ENCODE assay signal across 8 cellular contexts in the genomic region with DNA sequence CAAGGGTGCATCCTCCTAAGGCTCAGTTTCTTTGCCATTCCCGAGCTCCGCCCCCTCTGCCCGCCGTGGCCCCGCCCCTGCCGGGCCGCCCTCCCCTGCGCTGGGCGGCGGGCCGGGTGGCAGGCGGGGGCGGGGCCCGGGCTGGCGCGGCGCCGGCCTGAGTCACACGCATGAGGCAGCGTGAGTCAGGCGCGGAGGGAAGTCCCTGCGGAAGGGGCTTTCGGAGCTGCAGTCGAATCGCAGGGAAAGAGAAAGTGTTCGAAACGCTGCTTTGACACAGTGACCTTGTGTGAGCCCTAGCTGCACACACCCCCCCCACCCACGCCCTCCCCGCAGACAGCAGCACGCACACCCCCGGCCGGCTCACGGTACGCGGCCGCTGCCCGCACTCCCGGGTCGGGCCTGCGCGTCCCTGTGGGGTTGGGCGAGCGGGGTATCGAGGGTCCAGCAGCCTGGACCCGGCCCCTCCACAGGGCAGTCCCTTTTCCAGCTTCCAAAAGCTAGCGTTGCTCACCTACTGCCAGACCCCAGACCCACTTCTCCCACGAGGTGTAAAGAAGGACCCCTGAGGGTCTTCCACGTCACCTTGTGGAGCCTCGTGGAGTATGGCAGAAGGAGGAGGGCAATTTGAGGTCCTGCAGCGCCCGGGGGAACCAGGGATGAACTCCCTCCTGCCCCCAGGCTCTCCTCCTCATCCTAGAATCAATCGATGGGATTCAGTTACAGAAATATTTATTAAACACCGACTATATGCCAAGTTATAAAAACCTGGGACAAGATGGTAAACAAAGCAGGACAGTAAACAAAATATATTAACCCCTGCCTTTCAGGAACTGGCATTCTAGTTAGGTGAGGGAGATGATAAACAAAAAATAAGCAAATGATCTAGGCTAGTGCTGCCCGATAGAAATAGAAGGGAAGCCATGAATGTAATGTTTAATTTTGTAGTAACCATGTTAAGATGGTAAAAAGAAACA. TPM values are rescaled to one million over a fixed set of nuclear protein-coding genes. Genes with fewer than 3 reads are reported as not detected.
DNase-seq lines count a peak whose midpoint lies in the region; ATAC-seq and TF ChIP-seq lines count a peak whose summit lies in the region.

No MANE protein-coding gene starts in this region.

- TF ChIP-seq CTCF in vagina (IDR thresholded peaks at IDR 0.05), result no peak

- H3K27ac ChIP-seq in right cardiac atrium (ENCODE audit: low read length) (peak overlapping the region; percentile 90), vagina (peak overlapping the region; percentile 100)

- 2% methylated on average over 55 of the region's 55 CpGs for WGBS in right cardiac atrium

- H3K4me1 ChIP-seq in right cardiac atrium (ENCODE audit: control insufficient read depth, insufficient read depth, low read length) (no peaks in the 10 kb centered on the region), vagina (peaks cover 29% of the 10 kb centered on the region)

- H3K27me3 ChIP-seq in right cardiac atrium (ENCODE audit: control insufficient read depth, insufficient read depth), result no peaks in the 10 kb centered on the region
- H3K27me3 ChIP-seq in vagina, result no peaks in the 10 kb centered on the region

- H3K9me3 ChIP-seq in right cardiac atrium (ENCODE audit: control insufficient read depth, low read length), result no peaks in the 10 kb centered on the region
- no peaks in the 10 kb centered on the region for H3K9me3 ChIP-seq in vagina

- H3K4me3 ChIP-seq in right cardiac atrium (ENCODE audit: low read length) (peak overlapping the region; percentile 66), vagina (peak overlapping the region; percentile 75 to 90)

- DNase-seq in NCI-H1436 treated with DMSO at 0.1 percent for 48 hours (lab: John Stamatoyannopoulos, UW), result peak; percentile 40
- DNase-seq in T-helper 2 cell, result peak; percentile 90 to 97 (median 92)
- peak; percentile 24 to 95 (median 85) for DNase-seq in anterior cingulate cortex (lab: John Stamatoyannopoulos, UW)
- peak; percentile 91 to 97 (median 97) for DNase-seq in right cardiac atrium
- peak; percentile 89 for DNase-seq in putamen (ENCODE audit: low spot score)
- DNase-seq in vagina (ENCODE audit: extremely low spot score in 2 of 2), result peak in 1 of 2 donors; percentile 96

- intact Hi-C loops in right cardiac atrium (cut with DNase I), result no loop called here
- intact Hi-C loops in vagina (cut with DNase I), result no loop called here

- ATAC-seq in HG02852 (IDR thresholded peaks at IDR 0.05; ENCODE audit: unreplicated experiment), result peak; percentile 76
- ATAC-seq in right cardiac atrium, result peak; percentile 98

- no peaks in the 10 kb centered on the region for H3K36me3 ChIP-seq in vagina

- TF ChIP-seq POLR2A in GM15510 (IDR thresholded peaks at IDR 0.05; ENCODE audit: borderline replicate concordance, extremely low read depth, insufficient read length) (peak; percentile 57), vagina (IDR thresholded peaks at IDR 0.05) (peak in 1 of 2 donors; percentile 87)

RNA-seq across cellular contexts. Expression of gene HMGA1, which starts 12.4 kb away (rescaled TPM):
- total RNA-seq in right cardiac atrium (10 to 100 TPM; 34.5 to 43.0 (median 39.0) TPM), vagina (65.6 TPM)
- 29.7 TPM for polyA plus RNA-seq in right cardiac atrium

RNA-seq across cellular contexts. Expression of gene SMIM29, which starts 24.6 kb away (rescaled TPM):
- total RNA-seq in right cardiac atrium (10 to 100 TPM; 17.0 to 25.5 (median 22.4) TPM), vagina (22.3 TPM)
- polyA plus RNA-seq in right cardiac atrium, result 34.8 TPM
